ENCODE assay signal across 24 cellular contexts in genomic region chr16:31530405-31530804, GRCh38. TPM values are rescaled to one million over a fixed set of nuclear protein-coding genes. Genes with fewer than 3 reads are reported as not detected.
A peak's percentile ranks its signal among the peaks of the same experiment; 100 is the strongest.
DNase-seq lines count a peak whose midpoint lies in the region; ATAC-seq and TF ChIP-seq lines count a peak whose summit lies in the region.
"Had no signal": no experiment of that assay in that cellular context is flagged by ENCODE, and none has a peak within 500 bp of the region (broad histone marks: within the 10 kb centered on the region; RNA-seq: fewer than 3 reads in every experiment).

No MANE protein-coding gene starts in this region.

- no peak overlapping the region for H3K27ac ChIP-seq in HUES64 (ENCODE audit: low read depth, low read length)
- H3K27ac ChIP-seq in left lung: no peak overlapping the region
- H3K27ac ChIP-seq: 22Rv1, Peyer's patch had no signal

- intact Hi-C loops in left lung (cut with DNase I): no loop called here

- peak overlapping the region; percentile 69; the same call in 1 of the 2 replicates for H3K4me3 ChIP-seq in HUES64 (ENCODE audit: low read length)
- H3K4me3 ChIP-seq in left lung: no peak overlapping the region

- peak; percentile 21 for ATAC-seq in left lung
- ATAC-seq in HG03520 (IDR thresholded peaks at IDR 0.05; ENCODE audit: unreplicated experiment): no peak
- ATAC-seq in GM18502 (IDR thresholded peaks at IDR 0.05; ENCODE audit: poor library complexity, unreplicated experiment): no peak

- 84% methylated on average over 4 of the region's 5 CpGs for WGBS in HUES64

- DNase-seq in NCI-H748 treated with DMSO at 0.1 percent for 48 hours (lab: John Stamatoyannopoulos, UW) (peak; percentile 4), NCI-H748 (lab: John Stamatoyannopoulos, UW; ENCODE audit: unreplicated experiment) (no peak), erythroblast (lab: John Stamatoyannopoulos, UW) (no peak), left lung (no peak), NOMO-1 (lab: John Stamatoyannopoulos, UW; ENCODE audit: unreplicated experiment in 2 of 2) (no peak)
- DNase-seq: ACHN, DMS153, DND-41, HCEC 1CT, KBM-7, MV-4-11, NCI-H146, NCI-H446 treated with DMSO at 0.1 percent for 48 hours, NCI-H526, OCI-M1, Peyer's patch, SHP77 treated with DMSO at 0.1 percent for 48 hours had no signal

- no peak for TF ChIP-seq CTCF in left lung (IDR thresholded peaks at IDR 0.05)

- TF ChIP-seq POLR2A in erythroblast (IDR thresholded peaks at IDR 0.05; ENCODE audit: low read length): peak; percentile 3

- no peak overlapping the region for H3K9ac ChIP-seq in HUES64 (ENCODE audit: low read depth, low read length)

- peaks cover 39% of the 10 kb centered on the region for H3K27me3 ChIP-seq in HUES64 (ENCODE audit: insufficient read depth, low read length)
- H3K27me3 ChIP-seq in left lung: peaks cover 0 to 65% of the 10 kb centered on the region in 2 donors
- H3K27me3 ChIP-seq: Peyer's patch had no signal

- peaks cover 17% of the 10 kb centered on the region; the same call in 1 of the 2 replicates for H3K4me1 ChIP-seq in HUES64 (ENCODE audit: insufficient read depth, low read length)
- peaks cover 4 to 7% of the 10 kb centered on the region in 2 donors for H3K4me1 ChIP-seq in left lung
- H3K4me1 ChIP-seq: Peyer's patch had no signal

- H3K9me3 ChIP-seq in HUES64 (ENCODE audit: insufficient read depth, low read depth, low read length): no peaks in the 10 kb centered on the region
- no peaks in the 10 kb centered on the region for H3K9me3 ChIP-seq in left lung
- H3K9me3 ChIP-seq: Peyer's patch had no signal

- no peaks in the 10 kb centered on the region for H3K36me3 ChIP-seq in HUES64 (ENCODE audit: insufficient read depth, low read length)
- H3K36me3 ChIP-seq in left lung: no peaks in the 10 kb centered on the region
- H3K36me3 ChIP-seq: Peyer's patch had no signal

RNA-seq across cellular contexts. Expression of gene AHSP, which starts 2.7 kb away (rescaled TPM):
- 0.75 TPM for polyA plus RNA-seq in HUES64 (2013, experiment 1 of 2)
- 1.9 TPM for polyA plus RNA-seq in HUES64 (2013, experiment 2 of 2)
- total RNA-seq in left lung: not detected
- total RNA-seq: LHCN-M2, MCF 10A, Peyer's patch had no signal
- polyA plus RNA-seq: BJ had no signal

RNA-seq across cellular contexts. Expression of gene RUSF1, which starts 22.2 kb away (rescaled TPM):
- 23.0 TPM for polyA plus RNA-seq in HUES64 (2013, experiment 1 of 2)
- polyA plus RNA-seq in HUES64 (2013, experiment 2 of 2): 26.8 TPM
- total RNA-seq in left lung: 10 to 100 TPM; 58.2 to 67.4 TPM

RNA-seq across cellular contexts. Expression of gene SLC5A2, which starts 47.5 kb away (rescaled TPM):
- polyA plus RNA-seq in HUES64 (2013, experiment 1 of 2): 0.40 TPM
- 0.38 TPM for polyA plus RNA-seq in HUES64 (2013, experiment 2 of 2)
- 1 to 10 TPM in 1 of 2 donors, under 1 TPM in 1; 0.92 to 1.4 TPM for total RNA-seq in left lung
- total RNA-seq: LHCN-M2, MCF 10A had no signal
- polyA plus RNA-seq: BJ had no signal

RNA-seq across cellular contexts. Expression of gene TGFB1I1, which starts 58.5 kb away (rescaled TPM):
- polyA plus RNA-seq in HUES64 (2013, experiment 1 of 2): 6.2 TPM
- polyA plus RNA-seq in HUES64 (2013, experiment 2 of 2): 7.0 TPM
- 10 to 100 TPM; 49.3 to 70.3 TPM for total RNA-seq in left lung
